ENCODE assay signal across 1 cellular context in genomic region chr18:8962906-8963635, GRCh38.
TF ChIP-seq lines count a peak whose summit lies in the region.

No MANE protein-coding gene starts in this region.

TF ChIP-seq in HepG2, 621 proteins besides CTCF, POLR2A, EP300 and RAD21 (continued from another document):
- TF ChIP-seq, protein P1, sequence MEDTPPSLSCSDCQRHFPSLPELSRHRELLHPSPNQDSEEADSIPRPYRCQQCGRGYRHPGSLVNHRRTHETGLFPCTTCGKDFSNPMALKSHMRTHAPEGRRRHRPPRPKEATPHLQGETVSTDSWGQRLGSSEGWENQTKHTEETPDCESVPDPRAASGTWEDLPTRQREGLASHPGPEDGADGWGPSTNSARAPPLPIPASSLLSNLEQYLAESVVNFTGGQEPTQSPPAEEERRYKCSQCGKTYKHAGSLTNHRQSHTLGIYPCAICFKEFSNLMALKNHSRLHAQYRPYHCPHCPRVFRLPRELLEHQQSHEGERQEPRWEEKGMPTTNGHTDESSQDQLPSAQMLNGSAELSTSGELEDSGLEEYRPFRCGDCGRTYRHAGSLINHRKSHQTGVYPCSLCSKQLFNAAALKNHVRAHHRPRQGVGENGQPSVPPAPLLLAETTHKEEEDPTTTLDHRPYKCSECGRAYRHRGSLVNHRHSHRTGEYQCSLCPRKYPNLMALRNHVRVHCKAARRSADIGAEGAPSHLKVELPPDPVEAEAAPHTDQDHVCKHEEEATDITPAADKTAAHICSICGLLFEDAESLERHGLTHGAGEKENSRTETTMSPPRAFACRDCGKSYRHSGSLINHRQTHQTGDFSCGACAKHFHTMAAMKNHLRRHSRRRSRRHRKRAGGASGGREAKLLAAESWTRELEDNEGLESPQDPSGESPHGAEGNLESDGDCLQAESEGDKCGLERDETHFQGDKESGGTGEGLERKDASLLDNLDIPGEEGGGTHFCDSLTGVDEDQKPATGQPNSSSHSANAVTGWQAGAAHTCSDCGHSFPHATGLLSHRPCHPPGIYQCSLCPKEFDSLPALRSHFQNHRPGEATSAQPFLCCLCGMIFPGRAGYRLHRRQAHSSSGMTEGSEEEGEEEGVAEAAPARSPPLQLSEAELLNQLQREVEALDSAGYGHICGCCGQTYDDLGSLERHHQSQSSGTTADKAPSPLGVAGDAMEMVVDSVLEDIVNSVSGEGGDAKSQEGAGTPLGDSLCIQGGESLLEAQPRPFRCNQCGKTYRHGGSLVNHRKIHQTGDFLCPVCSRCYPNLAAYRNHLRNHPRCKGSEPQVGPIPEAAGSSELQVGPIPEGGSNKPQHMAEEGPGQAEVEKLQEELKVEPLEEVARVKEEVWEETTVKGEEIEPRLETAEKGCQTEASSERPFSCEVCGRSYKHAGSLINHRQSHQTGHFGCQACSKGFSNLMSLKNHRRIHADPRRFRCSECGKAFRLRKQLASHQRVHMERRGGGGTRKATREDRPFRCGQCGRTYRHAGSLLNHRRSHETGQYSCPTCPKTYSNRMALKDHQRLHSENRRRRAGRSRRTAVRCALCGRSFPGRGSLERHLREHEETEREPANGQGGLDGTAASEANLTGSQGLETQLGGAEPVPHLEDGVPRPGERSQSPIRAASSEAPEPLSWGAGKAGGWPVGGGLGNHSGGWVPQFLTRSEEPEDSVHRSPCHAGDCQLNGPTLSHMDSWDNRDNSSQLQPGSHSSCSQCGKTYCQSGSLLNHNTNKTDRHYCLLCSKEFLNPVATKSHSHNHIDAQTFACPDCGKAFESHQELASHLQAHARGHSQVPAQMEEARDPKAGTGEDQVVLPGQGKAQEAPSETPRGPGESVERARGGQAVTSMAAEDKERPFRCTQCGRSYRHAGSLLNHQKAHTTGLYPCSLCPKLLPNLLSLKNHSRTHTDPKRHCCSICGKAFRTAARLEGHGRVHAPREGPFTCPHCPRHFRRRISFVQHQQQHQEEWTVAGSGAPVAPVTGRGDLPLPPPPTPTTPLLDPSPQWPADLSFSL (CRISPR knock-in tag; IDR thresholded peaks at IDR 0.05) = peak; percentile 92
- TF ChIP-seq SNAPC5 (CRISPR knock-in tag; IDR thresholded peaks at IDR 0.05; ENCODE audit: borderline replicate concordance) (no peak), CHD4 (IDR thresholded peaks at IDR 0.05; ENCODE audit: borderline replicate concordance, low read length) (no peak), DNMT1 (CRISPR knock-in tag; IDR thresholded peaks at IDR 0.05) (no peak), CENPX (CRISPR knock-in tag; IDR thresholded peaks at IDR 0.05) (no peak), ZNF687 (CRISPR knock-in tag; IDR thresholded peaks at IDR 0.05) (peak; percentile 8; the same call in 1 of the 2 replicates), ARID4A (CRISPR knock-in tag; IDR thresholded peaks at IDR 0.05; ENCODE audit: borderline replicate concordance) (0 out of 2 replicates have a peak, but pooled peaks have one; percentile 10)
